ENCODE assay signal across 22 cellular contexts in the genomic region with DNA sequence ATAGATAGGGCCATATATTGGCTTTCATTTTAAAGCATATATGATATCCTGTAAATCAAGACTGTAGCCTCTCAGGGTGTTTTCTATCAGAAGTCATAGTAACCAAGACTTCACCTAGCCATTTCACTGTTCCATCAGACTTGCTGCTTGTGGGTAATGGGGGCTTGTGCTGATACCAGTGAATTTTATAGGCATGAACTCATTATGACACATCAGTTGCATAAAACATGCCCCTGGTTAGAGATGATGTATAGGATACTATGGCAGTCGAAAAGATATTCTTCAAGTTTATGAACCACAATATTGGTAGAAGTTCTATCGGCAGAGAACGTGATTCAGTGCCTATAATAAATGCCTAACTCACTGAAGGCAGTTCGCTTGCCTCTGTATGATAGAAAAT.
"Had no signal": no experiment of that assay in that cellular context is flagged by ENCODE, and none has a peak within 500 bp of the region (broad histone marks: within the 10 kb centered on the region; RNA-seq: fewer than 3 reads in every experiment).

No MANE protein-coding gene starts in this region.

- ATAC-seq: effector memory CD8-positive, alpha-beta T cell; esophagus mucosa; gastrocnemius medialis; heart right ventricle; left cardiac atrium; left lung; left ventricle myocardium superior; lower lobe of right lung; mucosa of descending colon; naive thymus-derived CD8-positive, alpha-beta T cell had no signal

- DNase-seq: cortex of kidney; effector CD8-positive, alpha-beta T cell; effector memory CD8-positive, alpha-beta T cell; endodermal cell; erythroblast; esophagus squamous epithelium; foreskin fibroblast; foreskin melanocyte; gastrocnemius medialis; glutamatergic neuron; head of caudate nucleus; heart right ventricle; hippocampal formation; left cardiac atrium; left lung; left ventricle myocardium superior; lower lobe of right lung; mesenchymal stem cell; mucosa of descending colon; naive B cell; naive thymus-derived CD8-positive, alpha-beta T cell had no signal
